Comparison of ENCODE assay signal across 12 cellular contexts in the genomic region with DNA sequence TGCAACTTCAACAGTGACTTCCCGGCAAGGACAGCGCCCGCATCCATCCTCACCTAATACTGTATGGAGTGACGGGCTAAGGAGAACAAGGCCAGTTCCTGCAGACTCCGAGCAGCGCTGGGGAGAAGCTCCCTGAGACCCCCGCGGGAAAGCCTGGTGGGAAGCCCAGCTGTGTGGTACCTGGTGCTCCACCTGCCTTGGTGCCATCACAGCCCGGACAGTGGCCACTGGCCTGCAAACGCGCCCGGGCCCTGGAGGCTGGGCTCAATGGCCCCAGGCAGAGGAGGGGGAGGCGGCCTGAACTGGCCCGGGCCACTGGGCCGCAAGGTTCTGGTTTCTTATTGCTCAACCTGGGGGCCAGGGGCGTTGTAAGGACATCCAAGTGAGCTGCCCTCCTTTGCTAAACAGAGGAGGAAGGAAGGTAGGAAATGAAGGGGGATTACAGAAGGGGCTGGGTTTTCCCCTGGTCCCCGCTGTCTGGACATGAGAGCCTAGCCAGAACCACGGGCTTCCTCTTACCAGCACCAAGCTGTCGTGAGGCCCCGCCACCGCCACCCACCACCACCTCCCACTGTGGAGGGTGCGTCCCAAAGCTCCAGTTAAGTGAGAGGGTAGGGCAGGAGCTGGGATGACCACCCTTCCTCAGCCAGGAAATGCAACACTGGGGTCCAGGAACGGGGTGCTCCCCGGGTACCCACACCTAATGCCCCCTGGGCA. TPM values are rescaled to one million over a fixed set of nuclear protein-coding genes. Genes with fewer than 3 reads are reported as not detected.
DNase-seq lines count a peak whose midpoint lies in the region; ATAC-seq and TF ChIP-seq lines count a peak whose summit lies in the region.
"Had no signal": no experiment of that assay in that cellular context is flagged by ENCODE, and none has a peak within 500 bp of the region (broad histone marks: within the 10 kb centered on the region; RNA-seq: fewer than 3 reads in every experiment).

No MANE protein-coding gene starts in this region.

- H3K4me1 ChIP-seq in CD4-positive, alpha-beta memory T cell (ENCODE audit: insufficient read depth, low read length): peaks cover 96% of the 10 kb centered on the region
- H3K4me1 ChIP-seq in breast epithelium (peaks cover 26 to 32% of the 10 kb centered on the region in 2 donors), psoas muscle (peaks cover 93% of the 10 kb centered on the region)

- WGBS in psoas muscle, 3 donors: 70 to 77% (median 71%) methylated on average over 24 of the region's 24 CpGs

- H3K27me3 Mint-ChIP-seq in CD4-positive, alpha-beta memory T cell: no peaks in the 10 kb centered on the region
- no peaks in the 10 kb centered on the region for H3K27me3 Mint-ChIP-seq in IgD-negative memory B cell

- peak overlapping the region; percentile 70 for H3K27ac ChIP-seq in CD4-positive, alpha-beta memory T cell (ENCODE audit: low read depth, low read length)
- H3K27ac ChIP-seq in breast epithelium (peak overlapping the region; percentile 83 to 85), psoas muscle (peak overlapping the region; percentile 98)

- POLR2A ChIA-PET in CD4-positive, alpha-beta memory T cell (lab: Charles Lee; ENCODE audit: partially characterized antibody): interaction anchor here (0.8 to 28.8 kb wide), 12 partner anchors 9 to 282 kb away, joined by 3 to 2105 read pairs (median 6); partner anchors contain the start of genes ARL2, CDC42BPG, EHD1 and FAU

- peaks cover 41% of the 10 kb centered on the region for H3K36me3 ChIP-seq in CD4-positive, alpha-beta memory T cell (ENCODE audit: insufficient read depth, low read length)
- H3K36me3 ChIP-seq in breast epithelium (no peaks in the 10 kb centered on the region), psoas muscle (ENCODE audit: insufficient read depth in 1 of 2, low read depth in 1 of 2) (peaks cover 5 to 18% of the 10 kb centered on the region in 2 donors)

- CTCF ChIA-PET in CD4-positive, alpha-beta memory T cell (lab: Charles Lee; ENCODE audit: partially characterized antibody): interaction anchor here (1.0 to 29.7 kb wide), 5 partner anchors 8 to 71 kb away, joined by 3 to 1245 read pairs (median 23); partner anchors contain the start of gene EHD1

- intact Hi-C loops in CD4-positive, alpha-beta memory T cell (cut with micrococcal nuclease): no loop called here
- intact Hi-C loops in breast epithelium (cut with DNase I; ENCODE audit: low total_unique reads) (loop anchor here (10.0 kb wide), 1 partner anchor 162 kb away; the partner anchor contains the start of gene ARL2), psoas muscle (cut with DNase I) (loop anchor here in 1 of 2 donors (2.0 kb wide), 1 partner anchor 32 kb away; no protein-coding TSS in a partner anchor)

- peak overlapping the region; percentile 27 to 83 (median 65) for H3K4me3 Mint-ChIP-seq in CD4-positive, alpha-beta memory T cell
- peak overlapping the region; percentile 70 to 89 (median 84) for H3K4me3 Mint-ChIP-seq in IgD-negative memory B cell
- H3K4me3 Mint-ChIP-seq: nephron had no signal

- H3K27ac Mint-ChIP-seq in CD4-positive, alpha-beta memory T cell: peak overlapping the region; percentile 93 to 99 (median 94)
- H3K27ac Mint-ChIP-seq in IgD-negative memory B cell: peak overlapping the region; percentile 95 to 99 (median 95)
- H3K27ac Mint-ChIP-seq: nephron had no signal

- no peaks in the 10 kb centered on the region for H3K27me3 ChIP-seq in CD4-positive, alpha-beta memory T cell (ENCODE audit: insufficient read depth, low read length)
- H3K27me3 ChIP-seq in breast epithelium: no peaks in the 10 kb centered on the region
- no peaks in the 10 kb centered on the region for H3K27me3 ChIP-seq in psoas muscle (ENCODE audit: insufficient read depth in 3 of 3, low read length in 2 of 3)

- H3K4me1 Mint-ChIP-seq in CD4-positive, alpha-beta memory T cell: peaks cover 57 to 94% (median 75%) of the 10 kb centered on the region in 4 donors
- H3K4me1 Mint-ChIP-seq in IgD-negative memory B cell: peaks cover 58 to 77% (median 60%) of the 10 kb centered on the region in 3 donors

- ATAC-seq in psoas muscle (no peak), HG03354 (IDR thresholded peaks at IDR 0.05; ENCODE audit: poor library complexity, severe bottlenecking, unreplicated experiment) (no peak)

- peak in 1 of 5 donors; percentile 64 for DNase-seq in CD4-positive, alpha-beta memory T cell
- DNase-seq in breast epithelium (ENCODE audit: low spot score in 2 of 2): no peak
- DNase-seq in psoas muscle: no peak
- DNase-seq in superior temporal gyrus (ENCODE audit: extremely low spot score): no peak
- DNase-seq in DMS79 (lab: John Stamatoyannopoulos, UW): no peak
- no peak for DNase-seq in 8988T
- DNase-seq: head of caudate nucleus; NCI-H1930; stimulated activated CD4-positive, alpha-beta T cell treated with anti-CD3 and anti-CD28 coated beads, Interleukin-2, amount 100 ng/mL, for 48 hours had no signal

- H3K9me3 Mint-ChIP-seq in CD4-positive, alpha-beta memory T cell: no peaks in the 10 kb centered on the region
- no peaks in the 10 kb centered on the region for H3K9me3 Mint-ChIP-seq in IgD-negative memory B cell
- H3K9me3 Mint-ChIP-seq: nephron had no signal

- H3K36me3 Mint-ChIP-seq in CD4-positive, alpha-beta memory T cell: peaks cover 32 to 47% of the 10 kb centered on the region in 2 donors
- peaks cover 6% of the 10 kb centered on the region for H3K36me3 Mint-ChIP-seq in IgD-negative memory B cell

- no peak for TF ChIP-seq CTCF in breast epithelium (IDR thresholded peaks at IDR 0.05)
- TF ChIP-seq CTCF in psoas muscle (IDR thresholded peaks at IDR 0.05): no peak

- no peak overlapping the region for H3K4me3 ChIP-seq in CD4-positive, alpha-beta memory T cell (ENCODE audit: low read length in 2 of 2)
- H3K4me3 ChIP-seq in breast epithelium: no peak overlapping the region
- H3K4me3 ChIP-seq in psoas muscle: peak overlapping the region; percentile 35

- no peaks in the 10 kb centered on the region for H3K9me3 ChIP-seq in CD4-positive, alpha-beta memory T cell (ENCODE audit: control insufficient read depth in 1 of 2, low read length in 2 of 2)
- H3K9me3 ChIP-seq in breast epithelium (no peaks in the 10 kb centered on the region), psoas muscle (no peaks in the 10 kb centered on the region)

- no peak for TF ChIP-seq POLR2A in breast epithelium (IDR thresholded peaks at IDR 0.05)

RNA-seq across cellular contexts. Expression of gene CDC42BPG, which starts 8.5 kb away (rescaled TPM):
- total RNA-seq in CD4-positive, alpha-beta memory T cell: 1 to 10 TPM; 6.2 to 9.0 TPM
- under 1 TPM in 1 of 2 donors, not detected in 1; 0.62 TPM for polyA plus RNA-seq in CD4-positive, alpha-beta memory T cell
- polyA plus RNA-seq in IgD-negative memory B cell (0.15 TPM), psoas muscle (under 1 TPM; 0.04 to 0.06 (median 0.05) TPM)
- total RNA-seq in breast epithelium (10 to 100 TPM in 1 of 3 donors, 1 to 10 TPM in 1, not detected in 1; 5.9 to 14.9 TPM), psoas muscle (1 to 10 TPM in 1 of 4 donors, under 1 TPM in 2, not detected in 1; 0.05 to 2.2 (median 0.08) TPM)

RNA-seq across cellular contexts. Expression of gene EHD1, which starts 25.5 kb away (rescaled TPM):
- 100 to 1,000 TPM; 268 to 279 TPM for total RNA-seq in CD4-positive, alpha-beta memory T cell
- 100 to 1,000 TPM; 125 to 200 TPM for polyA plus RNA-seq in CD4-positive, alpha-beta memory T cell
- polyA plus RNA-seq in IgD-negative memory B cell (210 TPM), psoas muscle (100 to 1,000 TPM in 1 of 3 donors, 10 to 100 TPM in 2; 23.5 to 174 (median 30.9) TPM)
- total RNA-seq in breast epithelium (10 to 100 TPM; 26.9 to 45.4 (median 31.2) TPM), psoas muscle (10 to 100 TPM; 34.7 to 71.0 (median 61.1) TPM)

RNA-seq across cellular contexts. Expression of gene MEN1, which starts 42.6 kb away (rescaled TPM):
- total RNA-seq in CD4-positive, alpha-beta memory T cell: 10 to 100 TPM; 41.3 to 42.7 TPM
- 10 to 100 TPM; 22.4 to 42.1 TPM for polyA plus RNA-seq in CD4-positive, alpha-beta memory T cell
- polyA plus RNA-seq in IgD-negative memory B cell: 36.4 TPM
- total RNA-seq in breast epithelium: 10 to 100 TPM; 11.4 to 19.0 (median 14.8) TPM
- total RNA-seq in psoas muscle: 10 to 100 TPM in 2 of 4 donors, 1 to 10 TPM in 2; 7.2 to 13.5 (median 10.3) TPM
- polyA plus RNA-seq in psoas muscle: 10 to 100 TPM in 2 of 3 donors, 1 to 10 TPM in 1; 8.7 to 21.2 (median 12.9) TPM

RNA-seq across cellular contexts. Expression of gene MAP4K2, which starts 49.9 kb away (rescaled TPM):
- 100 to 1,000 TPM; 122 to 128 TPM for total RNA-seq in CD4-positive, alpha-beta memory T cell
- polyA plus RNA-seq in CD4-positive, alpha-beta memory T cell: 10 to 100 TPM; 32.3 to 57.2 TPM
- polyA plus RNA-seq in IgD-negative memory B cell (68.1 TPM), psoas muscle (1 to 10 TPM; 4.5 to 6.1 (median 5.6) TPM)
- total RNA-seq in breast epithelium (10 to 100 TPM in 2 of 3 donors, 1 to 10 TPM in 1; 7.7 to 16.1 (median 14.0) TPM), psoas muscle (1 to 10 TPM; 3.0 to 6.7 (median 4.0) TPM)
